ENCODE assay signal across 16 cellular contexts in genomic region chr9:97934321-97935115, GRCh38. TPM values are rescaled to one million over a fixed set of nuclear protein-coding genes. Genes with fewer than 3 reads are reported as not detected.
DNase-seq lines count a peak whose midpoint lies in the region; FAIRE-seq and TF ChIP-seq lines count a peak whose summit lies in the region.
"Had no signal": no experiment of that assay in that cellular context is flagged by ENCODE, and none has a peak within 500 bp of the region (broad histone marks: within the 10 kb centered on the region; RNA-seq: fewer than 3 reads in every experiment).

No MANE protein-coding gene starts in this region.

- H3K79me2 ChIP-seq in neural progenitor cell (ENCODE audit: low read depth) = no peaks in the 10 kb centered on the region

- no peaks in the 10 kb centered on the region for H3K4me1 ChIP-seq in neural progenitor cell
- peaks cover 34% of the 10 kb centered on the region for H3K4me1 ChIP-seq in effector memory CD4-positive, alpha-beta T cell (ENCODE audit: control insufficient read depth, insufficient read depth, low read length, poor library complexity, severe bottlenecking)
- H3K4me1 ChIP-seq: Caco-2, gastrocnemius medialis had no signal

- H2AFZ ChIP-seq in neural progenitor cell (replicated peaks) = no peak overlapping the region

- TF ChIP-seq POLR2A in Raji (IDR thresholded peaks at IDR 0.05; ENCODE audit: insufficient read depth, low read depth, low read length) = peak; percentile 62

- H3K4me3 Mint-ChIP-seq in neural progenitor cell = no peak overlapping the region
- H3K4me3 Mint-ChIP-seq: activated naive CD8-positive, alpha-beta T cell treated with anti-CD3 and anti-CD28 coated beads, Interleukin-2, amount 10 ng/mL, durations not matched to agents 7 days and 5 days had no signal

- DNase-seq in NCI-H748 (lab: John Stamatoyannopoulos, UW; ENCODE audit: unreplicated experiment) = peak; percentile 54
- no peak for DNase-seq in NCI-H748 treated with DMSO at 0.1 percent for 48 hours (lab: John Stamatoyannopoulos, UW)
- DNase-seq in NCI-H1436 treated with DMSO at 0.1 percent for 48 hours (lab: John Stamatoyannopoulos, UW) = peak; percentile 55
- peak; percentile 13 for DNase-seq in neural progenitor cell (ENCODE audit: low spot score)
- DNase-seq in GM19239 (ENCODE audit: insufficient read length, low spot score) = no peak
- no peak for DNase-seq in effector memory CD4-positive, alpha-beta T cell
- no peak for DNase-seq in activated CD4-positive, alpha-beta T cell treated with anti-CD3 and anti-CD28 coated beads for 1 hour
- DNase-seq: activated CD8-positive, alpha-beta memory T cell treated with anti-CD3 and anti-CD28 coated beads, Interleukin-2, amount 50 U/mL, for 4 hours; activated naive CD8-positive, alpha-beta T cell treated with anti-CD3 and anti-CD28 coated beads, Interleukin-2, amount 10 ng/mL, durations not matched to agents 7 days and 5 days; Caco-2; gastrocnemius medialis had no signal

- no peaks in the 10 kb centered on the region for H3K9me3 Mint-ChIP-seq in neural progenitor cell
- H3K9me3 Mint-ChIP-seq: activated naive CD8-positive, alpha-beta T cell treated with anti-CD3 and anti-CD28 coated beads, Interleukin-2, amount 10 ng/mL, durations not matched to agents 7 days and 5 days had no signal

- peaks cover 100% of the 10 kb centered on the region for H3K27me3 ChIP-seq in neural progenitor cell
- H3K27me3 ChIP-seq in effector memory CD4-positive, alpha-beta T cell (replicated peaks; ENCODE audit: control insufficient read depth, insufficient read depth, low read length, poor library complexity, severe bottlenecking) = no peaks in the 10 kb centered on the region

- H3K27ac ChIP-seq in neural progenitor cell = no peak overlapping the region
- no peak overlapping the region for H3K27ac ChIP-seq in effector memory CD4-positive, alpha-beta T cell (ENCODE audit: insufficient read depth, low read length, poor library complexity, severe bottlenecking)
- H3K27ac ChIP-seq: cardiac muscle cell, gastrocnemius medialis, thoracic aorta had no signal

- no peaks in the 10 kb centered on the region for H3K36me3 ChIP-seq in neural progenitor cell
- H3K36me3 ChIP-seq in effector memory CD4-positive, alpha-beta T cell (ENCODE audit: control insufficient read depth, insufficient read depth, low read length) = no peaks in the 10 kb centered on the region
- H3K36me3 ChIP-seq: cardiac muscle cell, gastrocnemius medialis, thoracic aorta had no signal

- no peak overlapping the region for H3K4me2 ChIP-seq in neural progenitor cell

- H3K4me1 Mint-ChIP-seq in neural progenitor cell = no peaks in the 10 kb centered on the region

- H3K4me3 ChIP-seq in neural progenitor cell = no peak overlapping the region
- H3K4me3 ChIP-seq in effector memory CD4-positive, alpha-beta T cell (ENCODE audit: insufficient read depth, low read depth, low read length, poor library complexity, severe bottlenecking) = no peak overlapping the region
- H3K4me3 ChIP-seq: cardiac muscle cell, gastrocnemius medialis, thoracic aorta had no signal

- H4K20me1 ChIP-seq in neural progenitor cell (ENCODE audit: low read depth) = no peaks in the 10 kb centered on the region

- no peak overlapping the region for H3K27ac Mint-ChIP-seq in neural progenitor cell
- H3K27ac Mint-ChIP-seq: activated naive CD8-positive, alpha-beta T cell treated with anti-CD3 and anti-CD28 coated beads, Interleukin-2, amount 10 ng/mL, durations not matched to agents 7 days and 5 days; progenitor cell of endocrine pancreas had no signal

- no peak for FAIRE-seq in GM19239 (lab: Jason Lieb, UNC)
- FAIRE-seq: islet of Langerhans had no signal

- H3K9me3 ChIP-seq in neural progenitor cell (ENCODE audit: low read depth) = no peaks in the 10 kb centered on the region
- H3K9me3 ChIP-seq in effector memory CD4-positive, alpha-beta T cell (ENCODE audit: control insufficient read depth, low read length) = no peaks in the 10 kb centered on the region
- H3K9me3 ChIP-seq: Caco-2, gastrocnemius medialis, thoracic aorta had no signal

- TF ChIP-seq CTCF in neural progenitor cell (IDR thresholded peaks at IDR 0.05) = no peak

- H3K9ac ChIP-seq in neural progenitor cell = no peak overlapping the region

- H3K27me3 Mint-ChIP-seq in neural progenitor cell (ENCODE audit: insufficient read depth, low read depth) = peaks cover 41% of the 10 kb centered on the region
- H3K27me3 Mint-ChIP-seq: activated naive CD8-positive, alpha-beta T cell treated with anti-CD3 and anti-CD28 coated beads, Interleukin-2, amount 10 ng/mL, durations not matched to agents 7 days and 5 days had no signal

- H3F3A ChIP-seq in neural progenitor cell (ENCODE audit: low read depth) = no peaks in the 10 kb centered on the region

- no peaks in the 10 kb centered on the region for H3K36me3 Mint-ChIP-seq in neural progenitor cell
- H3K36me3 Mint-ChIP-seq: activated naive CD8-positive, alpha-beta T cell treated with anti-CD3 and anti-CD28 coated beads, Interleukin-2, amount 10 ng/mL, durations not matched to agents 7 days and 5 days had no signal

RNA-seq across cellular contexts. Expression of gene HEMGN, which starts 3.5 kb away (rescaled TPM):
- total RNA-seq in neural progenitor cell (ENCODE audit: low replicate concordance) = not detected in 2 replicates
- total RNA-seq: Caco-2, cardiac muscle cell, progenitor cell of endocrine pancreas had no signal

RNA-seq across cellular contexts. Expression of gene TRMO, which starts 12.2 kb away (rescaled TPM):
- total RNA-seq in neural progenitor cell (ENCODE audit: low replicate concordance) = 5.7 and 9.9 TPM in 2 replicates

RNA-seq across cellular contexts. Expression of gene ANP32B, which starts 48.6 kb away (rescaled TPM):
- total RNA-seq in neural progenitor cell (ENCODE audit: low replicate concordance) = 15.1 and 19.6 TPM in 2 replicates

Comparison
In these comparisons a context has a peak if more than half of its experiments do, and no peak if none do; other contexts are left out.
1. DNase-seq: peak in NCI-H748 (single experiment), NCI-H1436 treated with DMSO at 0.1 percent for 48 hours (single experiment) and neural progenitor cell (single experiment); none in NCI-H748 treated with DMSO at 0.1 percent for 48 hours (single experiment), GM19239 (single experiment), effector memory CD4-positive, alpha-beta T cell (0 of 3) and activated CD4-positive, alpha-beta T cell treated with anti-CD3 and anti-CD28 coated beads for 1 hour (single experiment).